ENCODE assay signal across 26 cellular contexts in genomic region chr6:127923135-127923534, GRCh38. TPM values are rescaled to one million over a fixed set of nuclear protein-coding genes. Genes with fewer than 3 reads are reported as not detected.
DNase-seq lines count a peak whose midpoint lies in the region; ATAC-seq, FAIRE-seq and TF ChIP-seq lines count a peak whose summit lies in the region.
"Had no signal": no experiment of that assay in that cellular context is flagged by ENCODE, and none has a peak within 500 bp of the region (broad histone marks: within the 10 kb centered on the region; RNA-seq: fewer than 3 reads in every experiment).

No MANE protein-coding gene starts in this region.

- ATAC-seq in CD8-positive, alpha-beta T cell = peak; percentile 16
- ATAC-seq: heart right ventricle, HepG2, left lung, Right ventricle myocardium inferior had no signal

- POLR2A ChIA-PET in CD8-positive, alpha-beta T cell (lab: Charles Lee) = interaction anchor here (0.7 kb wide), 1 partner anchor 17 kb away, joined by 3 read pairs; no protein-coding TSS in a partner anchor

- 85% methylated on average over 2 of the region's 2 CpGs; no CpG with 5 or more reads in 1 of the 2 donors for WGBS in transverse colon (ENCODE audit: low coverage in 1 of 2), 2 donors

- no peak for DNase-seq in T-helper 2 cell treated with Interferon-gamma antibody and Interleukin-4, amounts not matched to agents 5 μg/mL and 100 μg/mL, for 36 hours (ENCODE audit: low spot score)
- no peak for DNase-seq in T-helper 2 cell
- no peak for DNase-seq in CD8-positive, alpha-beta T cell
- DNase-seq in NCI-H2107 treated with DMSO at 0.1 percent for 48 hours (lab: John Stamatoyannopoulos, UW; ENCODE audit: unreplicated experiment) = peak; percentile 6
- no peak for DNase-seq in activated naive CD8-positive, alpha-beta T cell treated with anti-CD3 and anti-CD28 coated beads for 36 hours
- DNase-seq in NCI-H1048 (lab: John Stamatoyannopoulos, UW) = no peak
- DNase-seq in transverse colon = no peak
- no peak for DNase-seq in H54 (ENCODE audit: insufficient read length, low spot score)
- DNase-seq: amniotic stem cell, dermis blood vessel endothelial cell, heart right ventricle, left lung, MG63, NCI-H187, sigmoid colon, SW 1271 had no signal

- H3K27ac Mint-ChIP-seq in T-helper 2 cell treated with Interferon-gamma antibody and Interleukin-4, amounts not matched to agents 5 μg/mL and 100 μg/mL, for 36 hours = peak overlapping the region; percentile 38
- H3K27ac Mint-ChIP-seq in CD8-positive, alpha-beta T cell = peak overlapping the region; percentile 74
- peak overlapping the region; percentile 76 for H3K27ac Mint-ChIP-seq in activated naive CD8-positive, alpha-beta T cell treated with anti-CD3 and anti-CD28 coated beads for 36 hours
- H3K27ac Mint-ChIP-seq: mesothelial cell of epicardium had no signal

- no peaks in the 10 kb centered on the region for H3K9me3 ChIP-seq in CD8-positive, alpha-beta T cell (ENCODE audit: low read length)
- peaks cover 0 to 5% of the 10 kb centered on the region in 2 donors for H3K9me3 ChIP-seq in transverse colon
- H3K9me3 ChIP-seq: MG63, thoracic aorta had no signal

- no peak for TF ChIP-seq POLR2A in transverse colon (IDR thresholded peaks at IDR 0.05)
- no peak for TF ChIP-seq POLR2A in H54 (IDR thresholded peaks at IDR 0.05; ENCODE audit: low read depth, low read length)

- H3K36me3 ChIP-seq in CD8-positive, alpha-beta T cell (ENCODE audit: insufficient read depth, low read length) = no peaks in the 10 kb centered on the region
- no peaks in the 10 kb centered on the region for H3K36me3 ChIP-seq in transverse colon
- H3K36me3 ChIP-seq: BLaER1, heart right ventricle, left lung, MG63, sigmoid colon, thoracic aorta had no signal

- peak overlapping the region; percentile 57 for H3K4me3 Mint-ChIP-seq in T-helper 2 cell treated with Interferon-gamma antibody and Interleukin-4, amounts not matched to agents 5 μg/mL and 100 μg/mL, for 36 hours
- H3K4me3 Mint-ChIP-seq in CD8-positive, alpha-beta T cell = peak overlapping the region; percentile 54
- H3K4me3 Mint-ChIP-seq in activated naive CD8-positive, alpha-beta T cell treated with anti-CD3 and anti-CD28 coated beads for 36 hours = no peak overlapping the region
- H3K4me3 Mint-ChIP-seq: mesothelial cell of epicardium had no signal

- no peak for TF ChIP-seq CTCF in CD8-positive, alpha-beta T cell (IDR thresholded peaks at IDR 0.05)
- no peak for TF ChIP-seq CTCF in transverse colon (IDR thresholded peaks at IDR 0.05)

- no peak overlapping the region for H3K4me3 ChIP-seq in CD8-positive, alpha-beta T cell (ENCODE audit: low read depth, low read length)
- no peak overlapping the region for H3K4me3 ChIP-seq in transverse colon
- H3K4me3 ChIP-seq: BLaER1, heart right ventricle, left lung, MG63, sigmoid colon, thoracic aorta had no signal

- FAIRE-seq in H54 (lab: Jason Lieb, UNC) = no peak
- FAIRE-seq: bronchial epithelial cell, G401.6, HepG2 had no signal

- CTCF ChIA-PET in CD8-positive, alpha-beta T cell (lab: Charles Lee) = interaction anchor here (0.9 to 1.6 kb wide), 3 partner anchors 12 to 68 kb away, joined by 3 to 5 read pairs (median 3); no protein-coding TSS in a partner anchor

- H3K4me1 Mint-ChIP-seq in T-helper 2 cell treated with Interferon-gamma antibody and Interleukin-4, amounts not matched to agents 5 μg/mL and 100 μg/mL, for 36 hours (ENCODE audit: low read depth) = peaks cover 54% of the 10 kb centered on the region
- peaks cover 66% of the 10 kb centered on the region for H3K4me1 Mint-ChIP-seq in CD8-positive, alpha-beta T cell (ENCODE audit: low read depth)
- H3K4me1 Mint-ChIP-seq in activated naive CD8-positive, alpha-beta T cell treated with anti-CD3 and anti-CD28 coated beads for 36 hours = peaks cover 65% of the 10 kb centered on the region

- TF ChIP-seq EP300 in transverse colon (IDR thresholded peaks at IDR 0.05; ENCODE audit: low read depth) = no peak

- no peaks in the 10 kb centered on the region for H3K27me3 ChIP-seq in CD8-positive, alpha-beta T cell (ENCODE audit: insufficient read depth, low read length)
- H3K27me3 ChIP-seq in transverse colon = no peaks in the 10 kb centered on the region
- H3K27me3 ChIP-seq: BLaER1, left lung, MG63, sigmoid colon had no signal

- H3K9me3 Mint-ChIP-seq in T-helper 2 cell treated with Interferon-gamma antibody and Interleukin-4, amounts not matched to agents 5 μg/mL and 100 μg/mL, for 36 hours = peaks cover 45% of the 10 kb centered on the region
- H3K9me3 Mint-ChIP-seq in CD8-positive, alpha-beta T cell = peaks cover 9% of the 10 kb centered on the region
- H3K9me3 Mint-ChIP-seq in activated naive CD8-positive, alpha-beta T cell treated with anti-CD3 and anti-CD28 coated beads for 36 hours = peaks cover 25% of the 10 kb centered on the region

- peaks cover 64% of the 10 kb centered on the region for H3K4me1 ChIP-seq in CD8-positive, alpha-beta T cell (ENCODE audit: insufficient read depth, low read length)
- no peaks in the 10 kb centered on the region for H3K4me1 ChIP-seq in transverse colon
- H3K4me1 ChIP-seq: heart right ventricle, left lung, sigmoid colon had no signal

- in situ Hi-C loops in transverse colon (cut with MboI; ENCODE audit: low pct_ligation_motif_present in 1 of 4, low pct_unique_long_range_greater_than_20kb in 1 of 4, low sequenced_read_pairs in 3 of 4) = no loop called here

- H3K36me3 Mint-ChIP-seq in T-helper 2 cell treated with Interferon-gamma antibody and Interleukin-4, amounts not matched to agents 5 μg/mL and 100 μg/mL, for 36 hours (ENCODE audit: low read depth) = peaks cover 37% of the 10 kb centered on the region
- H3K36me3 Mint-ChIP-seq in CD8-positive, alpha-beta T cell = peaks cover 7% of the 10 kb centered on the region
- H3K36me3 Mint-ChIP-seq in activated naive CD8-positive, alpha-beta T cell treated with anti-CD3 and anti-CD28 coated beads for 36 hours = peaks cover 33% of the 10 kb centered on the region
- H3K36me3 Mint-ChIP-seq: mesothelial cell of epicardium had no signal

- intact Hi-C loops in CD8-positive, alpha-beta T cell (cut with DNase I, micrococcal nuclease) = loop anchor here in 1 of 2 experiments (5.0 kb wide), 1 partner anchor 66 kb away; no protein-coding TSS in a partner anchor
- intact Hi-C loops in transverse colon (cut with DNase I; ENCODE audit: low total_unique reads) = no loop called here

- H3K27ac ChIP-seq in CD8-positive, alpha-beta T cell (ENCODE audit: low read depth, low read length) = no peak overlapping the region
- H3K27ac ChIP-seq in transverse colon = no peak overlapping the region
- H3K27ac ChIP-seq: BLaER1, heart right ventricle, left lung, sigmoid colon, thoracic aorta had no signal

- H3K27me3 Mint-ChIP-seq in T-helper 2 cell treated with Interferon-gamma antibody and Interleukin-4, amounts not matched to agents 5 μg/mL and 100 μg/mL, for 36 hours (ENCODE audit: low read depth) = no peaks in the 10 kb centered on the region
- H3K27me3 Mint-ChIP-seq in CD8-positive, alpha-beta T cell (ENCODE audit: low read depth) = no peaks in the 10 kb centered on the region
- H3K27me3 Mint-ChIP-seq in activated naive CD8-positive, alpha-beta T cell treated with anti-CD3 and anti-CD28 coated beads for 36 hours = no peaks in the 10 kb centered on the region

RNA-seq across cellular contexts. Expression of gene THEMIS, which starts 22.3 kb away (rescaled TPM):
- 10 to 100 TPM; 26.3 to 29.3 TPM for total RNA-seq in CD8-positive, alpha-beta T cell
- total RNA-seq in activated naive CD8-positive, alpha-beta T cell treated with anti-CD3 and anti-CD28 coated beads for 36 hours = 10 to 100 TPM; 48.3 to 49.7 TPM
- total RNA-seq in transverse colon = 1 to 10 TPM; 1.1 to 6.0 (median 3.9) TPM
- total RNA-seq: A673, bronchial epithelial cell, dermis blood vessel endothelial cell, endothelial cell of umbilical vein, HepG2, mesothelial cell of epicardium, NCI-H460 had no signal
